In the genomic region with DNA sequence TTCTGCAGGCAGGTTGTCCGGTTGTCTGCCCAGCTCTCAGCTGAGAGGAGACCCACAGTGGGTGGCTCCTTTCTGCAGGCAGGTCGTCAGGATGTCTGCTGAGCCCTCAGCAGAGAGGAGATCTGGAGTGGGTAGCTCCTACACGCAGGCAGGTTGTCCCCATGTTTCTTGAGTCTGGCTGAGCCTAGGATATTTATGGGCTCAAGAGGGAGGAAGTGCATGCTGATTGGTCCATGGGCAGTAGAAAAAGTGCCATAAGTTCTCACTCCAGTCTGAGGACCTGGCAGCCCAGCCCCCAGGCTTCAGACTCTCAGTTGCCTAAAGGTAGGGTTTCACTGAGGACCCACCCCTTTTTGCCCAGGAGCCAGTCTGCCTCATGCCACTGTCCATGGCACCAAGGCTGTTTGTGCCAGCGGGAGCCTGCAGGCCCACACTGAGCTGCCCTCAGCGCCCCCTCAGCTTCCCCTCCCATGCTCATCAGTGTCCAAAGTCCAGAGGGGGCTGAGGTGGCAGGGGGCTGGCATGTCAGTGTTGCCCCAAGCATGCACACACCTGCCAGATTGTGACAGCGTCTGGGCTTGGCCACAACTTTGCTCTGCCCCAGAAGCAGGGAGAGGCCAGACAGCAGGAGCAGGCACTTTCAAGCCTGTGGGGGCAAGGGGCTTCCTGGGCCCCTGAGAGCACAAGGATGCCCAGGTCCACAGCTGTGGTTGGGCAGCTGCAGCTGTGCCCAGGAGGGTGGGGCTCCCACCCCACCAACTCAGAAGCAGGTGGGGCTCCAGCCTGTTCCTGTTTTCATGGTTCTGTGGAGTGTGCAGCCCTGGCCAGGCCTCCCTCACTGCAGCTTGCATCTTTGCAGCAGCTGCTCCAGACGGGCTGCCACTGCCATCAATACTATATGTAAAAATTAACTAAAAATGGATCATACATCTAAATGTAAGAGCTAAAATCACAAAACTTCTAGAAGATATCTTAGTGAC, we compare ENCODE assay signal across 1 cellular context.
TF ChIP-seq lines count a peak whose summit lies in the region.

No MANE protein-coding gene starts in this region.

TF ChIP-seq in H1, 55 proteins besides CTCF, POLR2A, EP300 and RAD21:
- TF ChIP-seq CHD1 (IDR thresholded peaks at IDR 0.05; ENCODE audit: low read depth, low read length) (no peak), PHF8 (conservative IDR thresholded peaks at IDR 0.05; ENCODE audit: low read depth, low read length) (no peak), EZH2 (IDR thresholded peaks at IDR 0.05; ENCODE audit: low read depth, low read length, severe bottlenecking) (no peak), SIRT6 (IDR thresholded peaks at IDR 0.05; ENCODE audit: low read length) (no peak)
